ENCODE assay signal across 8 cellular contexts in genomic region chr1:15847893-15848142, GRCh38. TPM values are rescaled to one million over a fixed set of nuclear protein-coding genes. Genes with fewer than 3 reads are reported as not detected.
DNase-seq lines count a peak whose midpoint lies in the region; TF ChIP-seq lines count a peak whose summit lies in the region.

No MANE protein-coding gene starts in this region.

- TF ChIP-seq CTCF in C4-2B (conservative IDR thresholded peaks at IDR 0.05) = no peak
- TF ChIP-seq CTCF in Loucy (conservative IDR thresholded peaks at IDR 0.05; ENCODE audit: low read length) = no peak
- no peak for TF ChIP-seq CTCF in neural crest cell (conservative IDR thresholded peaks at IDR 0.05)

- H4K20me1 ChIP-seq in Loucy (ENCODE audit: insufficient read depth, low read length, poor library complexity, severe bottlenecking) = peaks cover 32% of the 10 kb centered on the region

- H3K9ac ChIP-seq in Loucy (ENCODE audit: low read depth, low read length, poor library complexity, severe bottlenecking) = peak overlapping the region; percentile 97
- H3K9ac ChIP-seq in duodenal mucosa (ENCODE audit: low read depth in 1 of 2, low read length in 2 of 2) = peak overlapping the region; percentile 85 to 95

- no peak for DNase-seq in neural crest cell (ENCODE audit: low read depth, low spot score)
- DNase-seq in T-helper 9 cell = no peak
- DNase-seq in NCI-H510A (lab: John Stamatoyannopoulos, UW) = no peak
- DNase-seq in GOT3 (lab: John Stamatoyannopoulos, UW) = no peak
- DNase-seq in GDM1 (lab: John Stamatoyannopoulos, UW) = no peak

- H3K4me2 ChIP-seq in Loucy (ENCODE audit: low read depth, low read length, poor library complexity, severe bottlenecking) = peak overlapping the region; percentile 97

- H2AFZ ChIP-seq in Loucy (ENCODE audit: low read length) = no peak overlapping the region; the same call in 1 of the 2 replicates

- peaks cover 51% of the 10 kb centered on the region for H3K4me1 ChIP-seq in Loucy (ENCODE audit: insufficient read depth, low read length, poor library complexity, severe bottlenecking)
- peaks cover 13 to 28% of the 10 kb centered on the region in 2 donors for H3K4me1 ChIP-seq in duodenal mucosa (ENCODE audit: control insufficient read depth in 1 of 2, insufficient read depth in 2 of 2, low read length in 2 of 2)

- no peaks in the 10 kb centered on the region for H3K9me3 ChIP-seq in Loucy (ENCODE audit: insufficient read depth, low read depth, low read length)
- no peaks in the 10 kb centered on the region for H3K9me3 ChIP-seq in duodenal mucosa (ENCODE audit: control insufficient read depth in 1 of 2, low read length in 2 of 2)

- H3F3A ChIP-seq in Loucy (ENCODE audit: low read depth) = peaks cover 8% of the 10 kb centered on the region; the same call in 1 of the 2 replicates

- H3K27me3 ChIP-seq in Loucy (ENCODE audit: insufficient read depth, low read length, poor library complexity, severe bottlenecking) (no peaks in the 10 kb centered on the region), duodenal mucosa (ENCODE audit: control insufficient read depth in 1 of 2, insufficient read depth in 2 of 2, low read length in 2 of 2) (no peaks in the 10 kb centered on the region)

- H3K36me3 ChIP-seq in Loucy (ENCODE audit: insufficient read depth, low read length) (no peaks in the 10 kb centered on the region), duodenal mucosa (ENCODE audit: control insufficient read depth in 1 of 2, insufficient read depth in 2 of 2, low read length in 2 of 2) (no peaks in the 10 kb centered on the region)

- H3K27ac ChIP-seq in C4-2B (peak overlapping the region; percentile 99), duodenal mucosa (ENCODE audit: low read depth, low read length) (peak overlapping the region; percentile 84)

- peaks cover 88% of the 10 kb centered on the region for H3K79me2 ChIP-seq in Loucy (ENCODE audit: insufficient read depth, low read length)

- no peaks in the 10 kb centered on the region for H3K9me2 ChIP-seq in Loucy (replicated peaks; ENCODE audit: low read depth, low read length)

- H3K9me3 Mint-ChIP-seq in neural crest cell = no peaks in the 10 kb centered on the region

- H3K27me3 Mint-ChIP-seq in neural crest cell (ENCODE audit: low read depth) = no peaks in the 10 kb centered on the region

- peak overlapping the region; percentile 95 for H3K4me3 Mint-ChIP-seq in neural crest cell

- H3K4me3 ChIP-seq in Loucy (ENCODE audit: low read length, poor library complexity, severe bottlenecking) (peak overlapping the region; percentile 93), duodenal mucosa (ENCODE audit: low read depth in 1 of 2, low read length in 2 of 2) (peak overlapping the region; percentile 89 to 95)

- no peaks in the 10 kb centered on the region for H3K36me3 Mint-ChIP-seq in neural crest cell (ENCODE audit: low read depth)

- peak overlapping the region; percentile 86 for H3K27ac Mint-ChIP-seq in neural crest cell (ENCODE audit: unreplicated experiment)

- peaks cover 52% of the 10 kb centered on the region for H3K4me1 Mint-ChIP-seq in neural crest cell

RNA-seq across cellular contexts. Expression of gene SPEN, which starts 0.3 kb away (rescaled TPM):
- total RNA-seq in neural crest cell = 66.5 and 69.4 TPM in 2 replicates

RNA-seq across cellular contexts. Expression of gene UQCRHL, which starts 40.4 kb away (rescaled TPM):
- total RNA-seq in neural crest cell = 2.7 and 3.3 TPM in 2 replicates
